In genomic region chr5:90345684-90346083, GRCh38 we compare ENCODE assay signal across 24 cellular contexts.
"Had no signal": no experiment of that assay in that cellular context is flagged by ENCODE, and none has a peak within 500 bp of the region (broad histone marks: within the 10 kb centered on the region; RNA-seq: fewer than 3 reads in every experiment).

No MANE protein-coding gene starts in this region.

- H3K27ac ChIP-seq: left ventricle myocardium inferior, pancreas, prostate gland, spleen, suprapubic skin, thoracic aorta, tibial artery, upper lobe of right lung had no signal

- H3K36me3 ChIP-seq: left ventricle myocardium inferior, pancreas, prostate gland, spleen, suprapubic skin, thoracic aorta, tibial artery, upper lobe of right lung had no signal

- H3K9me3 Mint-ChIP-seq: mesothelial cell of epicardium; natural killer cell treated with Interleukin-12 subunit alpha and Interleukin-12 subunit beta and Interleukin-15 and Interleukin-18, amount 100 ng/mL, for 72 hours; stimulated activated effector memory CD8-positive, alpha-beta T cell treated with anti-CD3 and anti-CD28 coated beads, Interleukin-12 subunit alpha, Interleukin-12 subunit beta, amount 100 ng/mL, for 72 hours; stimulated activated naive CD8-positive, alpha-beta T cell treated with anti-CD3 and anti-CD28 coated beads, Interleukin-15, Interleukin-2, amounts not matched to agents 100 ng/mL and 50 ng/mL, for 24 hours had no signal

- H3K27me3 ChIP-seq: pancreas, spleen, suprapubic skin, tibial artery, upper lobe of right lung had no signal

- H3K4me3 Mint-ChIP-seq: mesothelial cell of epicardium; naive thymus-derived CD4-positive, alpha-beta T cell; natural killer cell treated with Interleukin-12 subunit alpha and Interleukin-12 subunit beta and Interleukin-15 and Interleukin-18, amount 100 ng/mL, for 72 hours; stimulated activated effector memory CD8-positive, alpha-beta T cell treated with anti-CD3 and anti-CD28 coated beads, Interleukin-12 subunit alpha, Interleukin-12 subunit beta, amount 100 ng/mL, for 72 hours; stimulated activated naive CD8-positive, alpha-beta T cell treated with anti-CD3 and anti-CD28 coated beads, Interleukin-15, Interleukin-2, amounts not matched to agents 100 ng/mL and 50 ng/mL, for 24 hours had no signal

- ATAC-seq: naive thymus-derived CD4-positive, alpha-beta T cell; natural killer cell treated with Interleukin-12 subunit alpha and Interleukin-12 subunit beta and Interleukin-15 and Interleukin-18, amount 100 ng/mL, for 72 hours; pancreas; right cardiac atrium; sciatic nerve; stimulated activated effector memory CD8-positive, alpha-beta T cell treated with anti-CD3 and anti-CD28 coated beads, Interleukin-12 subunit alpha, Interleukin-12 subunit beta, amount 100 ng/mL, for 72 hours; upper lobe of right lung had no signal

- H3K4me3 ChIP-seq: left ventricle myocardium inferior, lung, pancreas, prostate gland, spleen, suprapubic skin, thoracic aorta, tibial artery, upper lobe of right lung had no signal

- H3K4me1 Mint-ChIP-seq: stimulated activated effector memory CD8-positive, alpha-beta T cell treated with anti-CD3 and anti-CD28 coated beads, Interleukin-12 subunit alpha, Interleukin-12 subunit beta, amount 100 ng/mL, for 72 hours had no signal

- H3K9me3 ChIP-seq: pancreas, prostate gland, spleen, suprapubic skin, thoracic aorta, tibial artery, upper lobe of right lung had no signal

- DNase-seq: islet precursor cell; left ventricle myocardium inferior; mesendoderm; naive thymus-derived CD4-positive, alpha-beta T cell; pancreas; posterior cingulate gyrus; retina; right cardiac atrium; small intestine; spleen; stimulated activated CD4-positive, alpha-beta T cell treated with anti-CD3 and anti-CD28 coated beads, Interleukin-4, amount 100 ng/mL, for 24 hours; stimulated activated naive CD4-positive, alpha-beta T cell; tibial artery; trophoblast cell; upper lobe of right lung had no signal

- H3K4me1 ChIP-seq: left ventricle myocardium inferior, pancreas, prostate gland, spleen, suprapubic skin, tibial artery, upper lobe of right lung had no signal

- H3K36me3 Mint-ChIP-seq: mesothelial cell of epicardium; naive thymus-derived CD4-positive, alpha-beta T cell; natural killer cell treated with Interleukin-12 subunit alpha and Interleukin-12 subunit beta and Interleukin-15 and Interleukin-18, amount 100 ng/mL, for 72 hours; stimulated activated effector memory CD8-positive, alpha-beta T cell treated with anti-CD3 and anti-CD28 coated beads, Interleukin-12 subunit alpha, Interleukin-12 subunit beta, amount 100 ng/mL, for 72 hours had no signal

- H3K27ac Mint-ChIP-seq: mesothelial cell of epicardium; naive thymus-derived CD4-positive, alpha-beta T cell; natural killer cell treated with Interleukin-12 subunit alpha and Interleukin-12 subunit beta and Interleukin-15 and Interleukin-18, amount 100 ng/mL, for 72 hours; stimulated activated effector memory CD8-positive, alpha-beta T cell treated with anti-CD3 and anti-CD28 coated beads, Interleukin-12 subunit alpha, Interleukin-12 subunit beta, amount 100 ng/mL, for 72 hours; stimulated activated naive CD8-positive, alpha-beta T cell treated with anti-CD3 and anti-CD28 coated beads, Interleukin-15, Interleukin-2, amounts not matched to agents 100 ng/mL and 50 ng/mL, for 24 hours had no signal
